ENCODE assay signal across 9 cellular contexts in genomic region chr11:16543642-16544041, GRCh38.
"Had no signal": no experiment of that assay in that cellular context is flagged by ENCODE, and none has a peak within 500 bp of the region (broad histone marks: within the 10 kb centered on the region; RNA-seq: fewer than 3 reads in every experiment).

No MANE protein-coding gene starts in this region.

- H3K4me1 Mint-ChIP-seq: IgD-negative memory B cell had no signal

- H3K36me3 ChIP-seq: HAP-1 had no signal

- H3K27ac ChIP-seq: HL-60 had no signal

- H3K4me3 Mint-ChIP-seq: HFFc6, IgD-negative memory B cell had no signal

- H3K36me3 Mint-ChIP-seq: IgD-negative memory B cell had no signal

- ATAC-seq: HCT116, HepG2 had no signal

- H3K27me3 Mint-ChIP-seq: IgD-negative memory B cell had no signal

- FAIRE-seq: HepG2 had no signal

- DNase-seq: GOT3, H7, HFFc6, KG1 had no signal

- H3K4me3 ChIP-seq: HAP-1 had no signal

- H3K27ac Mint-ChIP-seq: HFFc6, IgD-negative memory B cell had no signal
